ENCODE assay signal across 8 cellular contexts in the genomic region with DNA sequence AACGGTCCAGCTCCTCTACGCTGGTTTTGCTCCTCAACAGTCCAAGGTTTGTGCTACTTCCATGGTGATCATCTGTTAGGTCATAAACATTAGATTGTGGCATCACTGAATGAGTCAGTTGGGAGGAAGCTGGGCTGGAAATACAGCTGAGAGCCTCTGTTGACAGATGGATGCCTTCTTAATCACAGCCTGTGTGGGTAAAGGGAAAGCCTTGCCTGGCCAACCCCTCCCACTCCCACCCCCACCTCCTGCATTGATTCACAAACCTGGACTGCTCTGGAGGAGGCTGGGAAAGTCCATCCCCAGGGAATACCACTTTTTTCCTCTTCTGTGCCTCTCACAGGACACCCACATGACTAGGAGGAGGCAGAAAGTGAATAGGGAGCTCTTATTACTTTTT.
DNase-seq lines count a peak whose midpoint lies in the region; ATAC-seq and TF ChIP-seq lines count a peak whose summit lies in the region.

No MANE protein-coding gene starts in this region.

- TF ChIP-seq POLR2A in esophagus squamous epithelium (IDR thresholded peaks at IDR 0.05), result no peak

- H3K9me3 ChIP-seq in esophagus squamous epithelium, result no peaks in the 10 kb centered on the region

- no peaks in the 10 kb centered on the region for H3K36me3 ChIP-seq in esophagus squamous epithelium

- WGBS in esophagus squamous epithelium, 2 donors, result 24 to 58% methylated on average over 2 of the region's 2 CpGs

- ATAC-seq in HG02840 (IDR thresholded peaks at IDR 0.05; ENCODE audit: low FRiP score, unreplicated experiment), result no peak

- H3K4me3 ChIP-seq in esophagus squamous epithelium, result no peak overlapping the region

- no peaks in the 10 kb centered on the region for H3K27me3 ChIP-seq in esophagus squamous epithelium

- H3K27ac ChIP-seq in esophagus squamous epithelium, result peak overlapping the region; percentile 24 to 89 (median 80)

- peaks cover 0 to 41% (median 24%) of the 10 kb centered on the region in 3 donors for H3K4me1 ChIP-seq in esophagus squamous epithelium

- DNase-seq in GDM1 (lab: John Stamatoyannopoulos, UW) (peak; percentile 58), NOMO-1 (lab: John Stamatoyannopoulos, UW; ENCODE audit: unreplicated experiment in 2 of 2) (peak; percentile 60 to 80), esophagus squamous epithelium (lab: John Stamatoyannopoulos, UW) (no peak), posterior vena cava (ENCODE audit: low spot score) (peak; percentile 82), NK-92 (lab: John Stamatoyannopoulos, UW; ENCODE audit: unreplicated experiment) (no peak), DMS114 treated with DMSO at 0.1 percent for 48 hours (lab: John Stamatoyannopoulos, UW; ENCODE audit: unreplicated experiment) (no peak), NCI-H2196 (lab: John Stamatoyannopoulos, UW; ENCODE audit: unreplicated experiment) (no peak)

- TF ChIP-seq CTCF in esophagus squamous epithelium (IDR thresholded peaks at IDR 0.05), result no peak

- intact Hi-C loops in esophagus squamous epithelium (cut with DNase I), result no loop called here
- intact Hi-C loops in posterior vena cava (cut with DNase I), result no loop called here

Comparison
In these comparisons a context has a peak if more than half of its experiments do, and no peak if none do; other contexts are left out.
1. DNase-seq: peak in GDM1 (single experiment), NOMO-1 (2 of 2) and posterior vena cava (single experiment); none in esophagus squamous epithelium (single experiment), NK-92 (single experiment), DMS114 treated with DMSO at 0.1 percent for 48 hours (single experiment) and NCI-H2196 (single experiment).